In genomic region chr6:40383348-40384115, GRCh38 we compare ENCODE assay signal across 21 cellular contexts.
"Had no signal": no experiment of that assay in that cellular context is flagged by ENCODE, and none has a peak within 500 bp of the region (broad histone marks: within the 10 kb centered on the region; RNA-seq: fewer than 3 reads in every experiment).

No MANE protein-coding gene starts in this region.

- H3K9me3 ChIP-seq: ovary, psoas muscle, right atrium auricular region, spleen, testis had no signal

- ATAC-seq: activated CD4-positive, alpha-beta T cell treated with anti-CD3 and anti-CD28 coated beads for 36 hours; activated CD8-positive, alpha-beta memory T cell treated with anti-CD3 and anti-CD28 coated beads, Interleukin-2, amount 10 ng/mL, durations not matched to agents 7 days and 5 days; left lobe of liver; natural killer cell treated with Interleukin-12 subunit alpha and Interleukin-12 subunit beta and Interleukin-15 and Interleukin-18, amount 100 ng/mL, for 72 hours; psoas muscle had no signal

- H3K27ac ChIP-seq: coronary artery, ovary, psoas muscle, right atrium auricular region, spleen, testis had no signal

- H3K4me1 ChIP-seq: psoas muscle, right atrium auricular region, testis had no signal

- DNase-seq: activated B cell treated with CpG ODN at 0.5 μM for 24 hours; activated CD4-positive, alpha-beta memory T cell treated with anti-CD3 and anti-CD28 coated beads for 36 hours; activated CD4-positive, alpha-beta T cell treated with anti-CD3 and anti-CD28 coated beads for 36 hours; activated CD8-positive, alpha-beta memory T cell treated with anti-CD3 and anti-CD28 coated beads, Interleukin-2, amount 10 ng/mL, durations not matched to agents 7 days and 5 days; activated gamma-delta T cell; activated naive CD4-positive, alpha-beta T cell treated with anti-CD3 and anti-CD28 coated beads, Interleukin-2, amount 50 U/mL, for 16 hours; activated T-cell treated with anti-CD3 and anti-CD28 coated beads for 4 hours; aorta; central memory CD4-positive, alpha-beta T cell; foreskin fibroblast; ovary; psoas muscle; spleen; stimulated activated CD4-positive, alpha-beta T cell treated with anti-CD3 and anti-CD28 coated beads, Interleukin-4, amount 100 ng/mL, for 1 hour; stimulated activated naive CD4-positive, alpha-beta T cell; T-helper 9 cell; testis had no signal

- H3K27me3 ChIP-seq: ovary, right atrium auricular region, testis had no signal

- H3K36me3 ChIP-seq: ovary, right atrium auricular region, spleen had no signal

- H3K4me3 ChIP-seq: coronary artery, ovary, psoas muscle, right atrium auricular region, spleen, testis had no signal
